Comparison of ENCODE assay signal across 1 cellular context in the genomic region with DNA sequence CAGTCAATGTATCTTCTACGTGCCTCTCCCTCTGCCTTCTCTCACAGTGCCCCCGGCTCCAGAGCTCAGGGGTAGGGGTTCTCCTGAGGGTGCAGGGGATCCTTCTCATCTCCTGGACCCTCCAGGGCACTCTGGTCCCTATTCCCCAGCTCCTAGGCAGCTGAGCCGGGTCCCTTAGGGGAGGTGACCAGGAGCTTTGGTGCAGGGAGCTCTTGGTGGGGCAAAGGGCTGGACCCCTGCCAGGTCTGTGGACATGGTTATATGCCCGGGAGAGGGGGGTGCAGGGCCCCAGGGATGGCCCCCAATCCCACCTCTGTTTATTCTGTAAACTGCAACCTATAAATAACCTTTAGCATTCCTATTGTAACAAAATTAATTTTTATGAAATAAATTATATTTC.
A peak's percentile ranks its signal among the peaks of the same experiment; 100 is the strongest.
TF ChIP-seq lines count a peak whose summit lies in the region.

No MANE protein-coding gene starts in this region.

TF ChIP-seq in K562, 482 proteins besides CTCF, POLR2A, EP300 and RAD21:
- 0 out of 2 replicates have a peak, but pooled peaks have one; percentile 15 for TF ChIP-seq NFIC (IDR thresholded peaks at IDR 0.05)
- TF ChIP-seq DPF2 (IDR thresholded peaks at IDR 0.05), result no peak
